ENCODE assay signal across 8 cellular contexts in the genomic region with DNA sequence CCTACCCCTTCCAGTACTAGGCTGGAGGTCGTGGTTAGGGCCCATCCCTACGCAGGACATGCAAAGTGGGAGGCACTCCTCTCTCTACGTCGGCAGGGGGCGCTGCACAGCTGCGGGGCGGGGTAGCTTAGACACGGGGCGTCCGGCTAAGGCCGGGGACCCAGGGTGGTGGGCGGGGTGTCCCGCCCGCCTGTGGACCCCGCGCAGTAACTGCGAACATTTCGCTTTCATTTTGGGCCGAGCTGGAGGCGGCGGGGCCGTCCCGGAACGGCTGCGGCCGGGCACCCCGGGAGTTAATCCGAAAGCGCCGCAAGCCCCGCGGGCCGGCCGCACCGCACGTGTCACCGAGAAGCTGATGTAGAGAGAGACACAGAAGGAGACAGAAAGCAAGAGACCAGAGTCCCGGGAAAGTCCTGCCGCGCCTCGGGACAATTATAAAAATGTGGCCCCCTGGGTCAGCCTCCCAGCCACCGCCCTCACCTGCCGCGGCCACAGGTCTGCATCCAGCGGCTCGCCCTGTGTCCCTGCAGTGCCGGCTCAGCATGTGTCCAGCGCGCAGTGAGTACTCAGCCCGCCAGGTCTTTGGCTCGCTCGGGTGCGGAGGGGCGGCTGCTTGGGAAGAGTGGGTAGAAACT. TPM values are rescaled to one million over a fixed set of nuclear protein-coding genes. Genes with fewer than 3 reads are reported as not detected.
DNase-seq lines count a peak whose midpoint lies in the region; ATAC-seq and TF ChIP-seq lines count a peak whose summit lies in the region.

IL12A (plus strand) TSS at position 219 of the 635 bp plus-strand sequence.

- peak within 1 kb of the TSS; percentile 55 for H3K4me3 ChIP-seq in NT2/D1 (ENCODE audit: insufficient read length, low read depth)

- intact Hi-C loops in natural killer cell (cut with micrococcal nuclease): no loop called here

- peak; percentile 98 for TF ChIP-seq CTCF in natural killer cell (IDR thresholded peaks at IDR 0.05)

- peak within 1 kb of the TSS; percentile 54 for H3K4me3 Mint-ChIP-seq in activated T-cell treated with anti-CD3 and anti-CD28 coated beads, Interleukin-2, amount 50 U/mL, for 24 hours
- H3K4me3 Mint-ChIP-seq in natural killer cell: peak within 1 kb of the TSS; percentile 89

- H3K9ac ChIP-seq in NT2/D1 (ENCODE audit: insufficient read length, low read depth): peak within 1 kb of the TSS; percentile 61

- DNase-seq in CD1c-positive myeloid dendritic cell (ENCODE audit: extremely low spot score) (peak; percentile 90), GM19238 (ENCODE audit: insufficient read length, low spot score) (peak; percentile 79), NT2/D1 (ENCODE audit: low read depth, low spot score) (peak; percentile 61), fibroblast of gingiva (ENCODE audit: low read depth) (peak; percentile 66), natural killer cell (peak; percentile 77)
- DNase-seq in activated T-cell treated with anti-CD3 and anti-CD28 coated beads, Interleukin-2, amount 50 U/mL, for 24 hours: peak; percentile 87
- peak; percentile 81 for DNase-seq in stimulated activated naive CD4-positive, alpha-beta T cell treated with Interleukin-2 at 50 U/mL for 16 hours (lab: John Stamatoyannopoulos, UW)

- no peaks in the 10 kb centered on the region for H3K9me3 Mint-ChIP-seq in activated T-cell treated with anti-CD3 and anti-CD28 coated beads, Interleukin-2, amount 50 U/mL, for 24 hours
- H3K9me3 Mint-ChIP-seq in natural killer cell: no peaks in the 10 kb centered on the region

- peaks cover 4% of the 10 kb centered on the region for H3K4me1 ChIP-seq in NT2/D1 (ENCODE audit: insufficient read depth, insufficient read length)

- H3K27me3 Mint-ChIP-seq in activated T-cell treated with anti-CD3 and anti-CD28 coated beads, Interleukin-2, amount 50 U/mL, for 24 hours: peaks cover 20% of the 10 kb centered on the region
- H3K27me3 Mint-ChIP-seq in natural killer cell (ENCODE audit: low read depth in 2 of 2): peaks cover 6 to 8% of the 10 kb centered on the region in 2 donors

- H3K36me3 ChIP-seq in NT2/D1 (ENCODE audit: insufficient read depth, insufficient read length, low read length): no peaks in the 10 kb centered on the region

- H3K27ac Mint-ChIP-seq in activated T-cell treated with anti-CD3 and anti-CD28 coated beads, Interleukin-2, amount 50 U/mL, for 24 hours: peak within 1 kb of the TSS; percentile 50
- H3K27ac Mint-ChIP-seq in natural killer cell: peak within 1 kb of the TSS; percentile 51 to 87

- peaks cover 20% of the 10 kb centered on the region for H3K27me3 ChIP-seq in NT2/D1 (ENCODE audit: insufficient read depth, insufficient read length)

- no peaks in the 10 kb centered on the region for H3K36me3 Mint-ChIP-seq in activated T-cell treated with anti-CD3 and anti-CD28 coated beads, Interleukin-2, amount 50 U/mL, for 24 hours (ENCODE audit: low read depth)
- H3K36me3 Mint-ChIP-seq in natural killer cell: no peaks in the 10 kb centered on the region

- peaks cover 21% of the 10 kb centered on the region for H3K4me1 Mint-ChIP-seq in activated T-cell treated with anti-CD3 and anti-CD28 coated beads, Interleukin-2, amount 50 U/mL, for 24 hours (ENCODE audit: low read depth)
- peaks cover 15 to 40% of the 10 kb centered on the region in 2 donors for H3K4me1 Mint-ChIP-seq in natural killer cell

- ATAC-seq in HG03378 (IDR thresholded peaks at IDR 0.05; ENCODE audit: unreplicated experiment): peak; percentile 88
- ATAC-seq in natural killer cell: peak; percentile 97 to 98 (median 97)

- no peaks in the 10 kb centered on the region for H3K9me3 ChIP-seq in NT2/D1 (ENCODE audit: insufficient read depth, low read length)

RNA-seq across cellular contexts. Expression of gene IL12A, which starts in this region (rescaled TPM):
- 1 to 10 TPM; 1.2 to 3.3 (median 2.4) TPM for total RNA-seq in natural killer cell

Comparison
In these comparisons a context has a peak if more than half of its experiments do, and no peak if none do; other contexts are left out.
1. Peak in every context shown above with its lines: DNase-seq, ATAC-seq and H3K4me3 ChIP-seq.